8 cellular contexts compared by ENCODE assay signal in genomic region chr16:24668481-24669001, GRCh38.
A peak's percentile ranks its signal among the peaks of the same experiment; 100 is the strongest.
DNase-seq lines count a peak whose midpoint lies in the region; ATAC-seq, FAIRE-seq and TF ChIP-seq lines count a peak whose summit lies in the region.

No MANE protein-coding gene starts in this region.

- H3K9me3 ChIP-seq in AG04450 (ENCODE audit: control insufficient read depth, insufficient read depth, low read length), result no peaks in the 10 kb centered on the region
- H3K9me3 ChIP-seq in endothelial cell of umbilical vein (replicated peaks; ENCODE audit: control insufficient read depth, insufficient read depth, low read length), result no peaks in the 10 kb centered on the region

- BruUV-seq in endothelial cell of umbilical vein (replicated peaks; lab: Mats Ljungman, UMichigan), result no TSS peak

- H3K36me3 ChIP-seq in endothelial cell of umbilical vein (ENCODE audit: control insufficient read depth in 2 of 2, extremely low read depth in 1 of 2, insufficient read depth in 2 of 2, low read length in 2 of 2), result no peaks in the 10 kb centered on the region

- peak overlapping the region; percentile 58 for H2AFZ ChIP-seq in endothelial cell of umbilical vein (ENCODE audit: low read depth, low read length)

- intact Hi-C loops in endothelial cell of umbilical vein (cut with micrococcal nuclease), result loop anchor here (1.0 to 5.0 kb wide), 4 partner anchors 22 to 129 kb away; partner anchors contain the start of gene RBBP6

- DNase-seq in AG04450 (ENCODE audit: low read depth, low spot score) (no peak), SK-MEL-5 (ENCODE audit: low read depth, low spot score) (peak; percentile 75), endothelial cell of umbilical vein (ENCODE audit: low read depth, low spot score) (peak; percentile 87), skeletal muscle cell (ENCODE audit: low read depth) (peak; percentile 65), HuH-7.5 (ENCODE audit: low spot score) (no peak)

- no peak for TF ChIP-seq POLR2A in endothelial cell of umbilical vein (IDR thresholded peaks at IDR 0.05; ENCODE audit: low read depth, low read length)

- peak overlapping the region; percentile 43 for H3K4me2 ChIP-seq in endothelial cell of umbilical vein (ENCODE audit: insufficient read depth, low read length)

- H3K4me3 ChIP-seq in AG04450 (ENCODE audit: low read depth, low read length) (no peak overlapping the region), endothelial cell of umbilical vein (replicated peaks in 1 of 3; ENCODE audit: insufficient read depth in 1 of 3, low read depth in 1 of 3, low read length in 3 of 3) (no peak overlapping the region), skeletal muscle cell (ENCODE audit: low read depth, low read length) (no peak overlapping the region)

- ATAC-seq in GM21529 (IDR thresholded peaks at IDR 0.05; ENCODE audit: unreplicated experiment), result no peak
- no peak for ATAC-seq in HG02840 (IDR thresholded peaks at IDR 0.05; ENCODE audit: low FRiP score, unreplicated experiment)
- ATAC-seq in HG02798 (IDR thresholded peaks at IDR 0.05; ENCODE audit: poor library complexity, unreplicated experiment), result no peak

- POLR2A ChIA-PET in AG04450 (lab: Yijun Ruan, JAX), result interaction anchor here (0.6 to 2.3 kb wide), 4 partner anchors 13 to 1093 kb away, joined by 4 to 15 read pairs (median 4); no protein-coding TSS in a partner anchor
- POLR2A ChIA-PET in endothelial cell of umbilical vein (lab: Charles Lee), result no interaction called here

- CTCF ChIA-PET in AG04450 (lab: Charles Lee), result interaction anchor here (1.1 kb wide), 1 partner anchor 143 kb away, joined by 3 read pairs; no protein-coding TSS in a partner anchor
- CTCF ChIA-PET in endothelial cell of umbilical vein (lab: Charles Lee), result interaction anchor here (1.2 to 1.4 kb wide), 6 partner anchors 15 to 151 kb away, joined by 3 to 11 read pairs (median 4); no protein-coding TSS in a partner anchor

- H3K27ac ChIP-seq in AG04450 (ENCODE audit: low read depth, low read length), result peak overlapping the region; percentile 54
- H3K27ac ChIP-seq in endothelial cell of umbilical vein (ENCODE audit: insufficient read depth, low read depth, low read length), result peak overlapping the region; percentile 85

- dilution Hi-C loops in endothelial cell of umbilical vein (cut with MboI; ENCODE audit: extremely low pct_ligation_motif_present, low sequenced_read_pairs), result no loop called here

- peaks cover 14% of the 10 kb centered on the region for H3K4me1 ChIP-seq in endothelial cell of umbilical vein (ENCODE audit: control insufficient read depth, extremely low read depth, insufficient read depth, low read length)

- no peaks in the 10 kb centered on the region for H3K9me1 ChIP-seq in endothelial cell of umbilical vein (replicated peaks; ENCODE audit: control insufficient read depth, extremely low read depth, insufficient read depth, low read length)

- H3K79me2 ChIP-seq in endothelial cell of umbilical vein (ENCODE audit: control insufficient read depth, insufficient read depth, low read length), result no peaks in the 10 kb centered on the region

- in situ Hi-C loops in SK-MEL-5 (cut with HindIII; ENCODE audit: low pct_unique_long_range_greater_than_20kb, low sequenced_read_pairs), result no loop called here

- H3K27me3 ChIP-seq in AG04450 (ENCODE audit: control insufficient read depth, insufficient read depth, low read length), result no peaks in the 10 kb centered on the region
- no peaks in the 10 kb centered on the region for H3K27me3 ChIP-seq in endothelial cell of umbilical vein (ENCODE audit: control insufficient read depth in 2 of 2, insufficient read depth in 2 of 2, low read length in 2 of 2)

- H4K20me1 ChIP-seq in endothelial cell of umbilical vein (replicated peaks; ENCODE audit: control insufficient read depth, extremely low read depth, insufficient read depth, low read length), result no peaks in the 10 kb centered on the region

- no peak for TF ChIP-seq CTCF in AG04450 (IDR thresholded peaks at IDR 0.05; ENCODE audit: low read depth, low read length)
- no peak for TF ChIP-seq CTCF in endothelial cell of umbilical vein (IDR thresholded peaks at IDR 0.05; ENCODE audit: extremely low read depth in 1 of 2, insufficient read depth in 1 of 2, low read depth in 1 of 2, low read length in 2 of 2)

- peak overlapping the region; percentile 60 for H3K9ac ChIP-seq in endothelial cell of umbilical vein (replicated peaks; ENCODE audit: extremely low read depth, insufficient read depth, low read length)

- FAIRE-seq in endothelial cell of umbilical vein (lab: Jason Lieb, UNC), result peak; percentile 56

TF ChIP-seq in endothelial cell of umbilical vein, 7 proteins besides CTCF, POLR2A, EP300 and RAD21:
- peak; percentile 32 for TF ChIP-seq POLR2AphosphoS5 (IDR thresholded peaks at IDR 0.05; ENCODE audit: insufficient read depth, low read depth, low read length)
- peak; percentile 56 for TF ChIP-seq JUN (IDR thresholded peaks at IDR 0.05; ENCODE audit: borderline replicate concordance, insufficient read depth, insufficient read length, low read depth)
- TF ChIP-seq EZH2 (IDR thresholded peaks at IDR 0.05; ENCODE audit: borderline replicate concordance, low read depth, low read length, severe bottlenecking), result no peak
- no peak for TF ChIP-seq MYC (IDR thresholded peaks at IDR 0.05; ENCODE audit: low read depth, low read length)
- TF ChIP-seq GATA2 (IDR thresholded peaks at IDR 0.05; ENCODE audit: insufficient read depth, insufficient read length, low read depth, low read length), result no peak
- TF ChIP-seq FOS (IDR thresholded peaks at IDR 0.05; ENCODE audit: borderline replicate concordance, insufficient read depth, low read length), result no peak
- TF ChIP-seq MAX (IDR thresholded peaks at IDR 0.05; ENCODE audit: insufficient read depth, insufficient read length), result no peak

Comparison
In these comparisons a context has a peak if more than half of its experiments do, and no peak if none do; other contexts are left out.
1. DNase-seq: peak in SK-MEL-5 (single experiment), endothelial cell of umbilical vein (single experiment) and skeletal muscle cell (single experiment); none in AG04450 (single experiment) and HuH-7.5 (single experiment).